15 cellular contexts compared by ENCODE assay signal in genomic region chr1:3078941-3079340, GRCh38. TPM values are rescaled to one million over a fixed set of nuclear protein-coding genes. Genes with fewer than 3 reads are reported as not detected.
"Had no signal": no experiment of that assay in that cellular context is flagged by ENCODE, and none has a peak within 500 bp of the region (broad histone marks: within the 10 kb centered on the region; RNA-seq: fewer than 3 reads in every experiment).

No MANE protein-coding gene starts in this region.

- H3K27ac ChIP-seq: psoas muscle, testis had no signal

- H3K27me3 ChIP-seq: testis had no signal

- FAIRE-seq: bronchial epithelial cell, frontal cortex had no signal

- ATAC-seq: activated CD4-positive, CD25-positive, alpha-beta regulatory T cell treated with anti-CD3 and anti-CD28 coated beads, Interleukin-2, amount 50 U/mL, for 24 hours; naive thymus-derived CD4-positive, alpha-beta T cell; psoas muscle; stimulated activated naive CD8-positive, alpha-beta T cell treated with anti-CD3 and anti-CD28 coated beads, Interleukin-15, Interleukin-2, amounts not matched to agents 100 U/mL and 50 U/mL, for 24 hours had no signal

- H3K4me3 ChIP-seq: psoas muscle, testis had no signal

- H3K27ac Mint-ChIP-seq: activated T-helper 2 cell treated with anti-CD3 and anti-CD28 coated beads, Interferon-gamma antibody, Interleukin-2, Interleukin-4, amounts not matched to agents 10 μg/mL and 5 μg/mL and 100 μg/mL, durations not matched to agents 14 hours and 24 hours and 36 hours had no signal

- H3K4me1 ChIP-seq: psoas muscle, testis had no signal

- H3K9me3 ChIP-seq: psoas muscle, testis had no signal

- H3K36me3 Mint-ChIP-seq: naive thymus-derived CD4-positive, alpha-beta T cell had no signal

- DNase-seq: activated naive CD4-positive, alpha-beta T cell treated with anti-CD3 and anti-CD28 coated beads, Interleukin-2, amount 50 U/mL, for 16 hours; kidney glomerular epithelial cell; mammary epithelial cell; naive thymus-derived CD4-positive, alpha-beta T cell; psoas muscle; stimulated activated CD4-positive, alpha-beta T cell treated with anti-CD3 and anti-CD28 coated beads, Interleukin-12 subunit alpha, Interleukin-12 subunit beta, amount 100 ng/mL, for 4 hours; stimulated activated naive CD8-positive, alpha-beta T cell treated with anti-CD3 and anti-CD28 coated beads, Interleukin-15, Interleukin-2, amounts not matched to agents 100 U/mL and 50 U/mL, for 24 hours; SW 1271; testis had no signal

RNA-seq across cellular contexts. Expression of gene PRDM16, which starts 9.9 kb away (rescaled TPM):
- total RNA-seq: activated T-helper 2 cell treated with anti-CD3 and anti-CD28 coated beads, Interferon-gamma antibody, Interleukin-2, Interleukin-4, amounts not matched to agents 10 μg/mL and 5 μg/mL and 100 μg/mL, durations not matched to agents 14 hours and 24 hours and 36 hours; mammary epithelial cell; mononuclear cell had no signal
- polyA plus RNA-seq: naive thymus-derived CD4-positive, alpha-beta T cell had no signal

RNA-seq across cellular contexts. Expression of gene ACTRT2, which starts 57.7 kb away (rescaled TPM):
- total RNA-seq: activated T-helper 2 cell treated with anti-CD3 and anti-CD28 coated beads, Interferon-gamma antibody, Interleukin-2, Interleukin-4, amounts not matched to agents 10 μg/mL and 5 μg/mL and 100 μg/mL, durations not matched to agents 14 hours and 24 hours and 36 hours; bronchial epithelial cell; fibroblast of lung; frontal cortex; mammary epithelial cell; mononuclear cell; naive thymus-derived CD4-positive, alpha-beta T cell; psoas muscle had no signal
- polyA plus RNA-seq: fibroblast of lung; mammary epithelial cell; naive thymus-derived CD4-positive, alpha-beta T cell; psoas muscle had no signal
